1 cellular context compared by ENCODE assay signal in the genomic region with DNA sequence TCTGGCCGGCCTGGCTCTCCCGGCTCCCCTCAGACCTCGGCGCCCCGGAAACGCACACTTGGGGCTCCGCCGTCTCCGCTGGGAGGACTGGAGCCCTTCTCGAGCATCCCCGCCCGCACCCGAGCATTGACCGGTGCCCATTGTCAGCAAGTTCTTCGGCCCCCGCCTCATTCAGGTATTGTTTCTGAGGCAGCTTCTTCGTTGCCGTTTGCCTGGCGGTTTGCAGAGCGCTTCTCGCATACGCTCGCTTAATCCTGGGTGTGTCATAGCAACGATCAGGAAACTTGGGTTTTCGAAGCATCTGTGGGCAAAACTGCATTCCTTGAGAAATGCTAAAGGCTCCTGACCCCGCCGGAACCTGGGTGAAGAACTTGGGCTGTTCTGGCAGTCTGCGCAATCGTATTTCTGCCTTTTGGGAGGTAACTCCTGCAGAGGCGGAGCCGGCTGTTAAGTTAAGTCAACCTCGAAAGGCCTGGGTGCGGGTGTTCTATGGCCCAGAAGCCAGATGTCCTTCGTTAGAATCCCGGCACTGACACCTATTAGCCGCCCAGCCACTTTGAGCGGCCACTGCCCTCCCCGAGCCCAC.
TF ChIP-seq lines count a peak whose summit lies in the region.

No MANE protein-coding gene starts in this region.

TF ChIP-seq in endothelial cell of umbilical vein, 7 proteins besides CTCF, POLR2A, EP300 and RAD21 (continued from another document):
- TF ChIP-seq, protein P1, sequence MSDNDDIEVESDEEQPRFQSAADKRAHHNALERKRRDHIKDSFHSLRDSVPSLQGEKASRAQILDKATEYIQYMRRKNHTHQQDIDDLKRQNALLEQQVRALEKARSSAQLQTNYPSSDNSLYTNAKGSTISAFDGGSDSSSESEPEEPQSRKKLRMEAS (IDR thresholded peaks at IDR 0.05; ENCODE audit: insufficient read depth, insufficient read length) = no peak
- TF ChIP-seq MYC (IDR thresholded peaks at IDR 0.05; ENCODE audit: low read depth, low read length) = no peak
